In the genomic region with DNA sequence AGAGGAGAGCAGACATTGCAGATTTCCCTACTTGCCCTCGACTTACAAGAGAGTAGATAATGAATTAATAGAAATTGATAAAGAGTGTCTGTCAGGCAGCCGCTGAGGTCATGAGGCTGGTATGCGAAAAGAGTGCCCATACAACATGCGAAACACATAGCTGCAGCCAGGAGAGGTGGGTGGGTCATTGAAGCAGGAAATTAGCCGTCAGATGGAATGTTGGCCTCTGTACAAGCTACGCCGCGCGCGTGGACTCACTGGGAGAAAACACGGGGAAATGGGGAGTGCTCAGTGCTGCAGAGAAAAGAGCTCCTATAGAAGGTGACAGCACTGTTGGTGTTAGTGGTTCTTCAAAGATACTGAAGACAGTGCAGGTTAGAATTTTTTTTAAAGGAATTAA, we compare ENCODE assay signal across 8 cellular contexts.
DNase-seq lines count a peak whose midpoint lies in the region; ATAC-seq and TF ChIP-seq lines count a peak whose summit lies in the region.

No MANE protein-coding gene starts in this region.

- peak overlapping the region in 4 of 5 donors; percentile 10 to 74 (median 64) for H3K27ac ChIP-seq in adrenal gland

- peaks cover 7 to 19% of the 10 kb centered on the region in 2 donors for H3K4me1 ChIP-seq in adrenal gland (replicated peaks in 1 of 2)

- peak in 5 of 6 experiments; percentile 17 to 52 (median 37) for TF ChIP-seq CTCF in adrenal gland (IDR thresholded peaks at IDR 0.05)

- H3K4me3 Mint-ChIP-seq in stimulated activated effector memory CD8-positive, alpha-beta T cell treated with anti-CD3 and anti-CD28 coated beads, Interleukin-12 subunit alpha, Interleukin-12 subunit beta, amount 100 ng/mL, for 72 hours: no peak overlapping the region

- H3K36me3 Mint-ChIP-seq in stimulated activated effector memory CD8-positive, alpha-beta T cell treated with anti-CD3 and anti-CD28 coated beads, Interleukin-12 subunit alpha, Interleukin-12 subunit beta, amount 100 ng/mL, for 72 hours: no peaks in the 10 kb centered on the region

- H3K36me3 ChIP-seq in adrenal gland (replicated peaks in 1 of 2): no peaks in the 10 kb centered on the region

- H3K27ac Mint-ChIP-seq in stimulated activated effector memory CD8-positive, alpha-beta T cell treated with anti-CD3 and anti-CD28 coated beads, Interleukin-12 subunit alpha, Interleukin-12 subunit beta, amount 100 ng/mL, for 72 hours: no peak overlapping the region

- H3K9me3 Mint-ChIP-seq in stimulated activated effector memory CD8-positive, alpha-beta T cell treated with anti-CD3 and anti-CD28 coated beads, Interleukin-12 subunit alpha, Interleukin-12 subunit beta, amount 100 ng/mL, for 72 hours: peaks cover 4% of the 10 kb centered on the region

- peak overlapping the region in 1 of 4 donors; percentile 46 for H3K4me3 ChIP-seq in adrenal gland

- WGBS in adrenal gland, 4 donors: 14 to 31% (median 21%) methylated on average over 11 of the region's 11 CpGs

- no peaks in the 10 kb centered on the region for H3K9me3 ChIP-seq in adrenal gland (replicated peaks in 1 of 3)

- peak in 1 of 2 donors; percentile 65 for TF ChIP-seq POLR2A in adrenal gland (IDR thresholded peaks at IDR 0.05)

- intact Hi-C loops in adrenal gland (cut with DNase I) (no loop called here), cardiac septum (cut with DNase I) (no loop called here)

- H3K27me3 ChIP-seq in adrenal gland: no peaks in the 10 kb centered on the region

- DNase-seq in D341Med (ENCODE audit: low spot score) (peak; percentile 24), adrenal gland (peak; percentile 64 to 91 (median 84)), cardiac septum (ENCODE audit: low spot score) (peak; percentile 85), pons (ENCODE audit: low spot score) (peak; percentile 77), GDM1 (lab: John Stamatoyannopoulos, UW) (no peak)
- no peak for DNase-seq in stimulated activated effector memory CD8-positive, alpha-beta T cell treated with anti-CD3 and anti-CD28 coated beads, Interleukin-12 subunit alpha, Interleukin-12 subunit beta, amount 100 ng/mL, for 72 hours (ENCODE audit: low spot score in 2 of 2)
- DNase-seq in activated effector memory CD4-positive, alpha-beta T cell treated with anti-CD3 and anti-CD28 coated beads, Interleukin-2, amount 50 U/mL, for 16 hours: no peak
- no peak for DNase-seq in stimulated activated naive CD4-positive, alpha-beta T cell treated with Interleukin-2 at 50 U/mL for 16 hours (lab: John Stamatoyannopoulos, UW)

- ATAC-seq in stimulated activated effector memory CD8-positive, alpha-beta T cell treated with anti-CD3 and anti-CD28 coated beads, Interleukin-12 subunit alpha, Interleukin-12 subunit beta, amount 100 ng/mL, for 72 hours: no peak

- H3K4me1 Mint-ChIP-seq in stimulated activated effector memory CD8-positive, alpha-beta T cell treated with anti-CD3 and anti-CD28 coated beads, Interleukin-12 subunit alpha, Interleukin-12 subunit beta, amount 100 ng/mL, for 72 hours: peaks cover 24% of the 10 kb centered on the region

Comparison
In these comparisons a context has a peak if more than half of its experiments do, and no peak if none do; other contexts are left out.
1. DNase-seq: peak in D341Med (single experiment), adrenal gland (7 of 7), cardiac septum (single experiment) and pons (single experiment); none in stimulated activated effector memory CD8-positive, alpha-beta T cell treated with anti-CD3 and anti-CD28 coated beads, Interleukin-12 subunit alpha, Interleukin-12 subunit beta, amount 100 ng/mL, for 72 hours (0 of 2), activated effector memory CD4-positive, alpha-beta T cell treated with anti-CD3 and anti-CD28 coated beads, Interleukin-2, amount 50 U/mL, for 16 hours (single experiment), stimulated activated naive CD4-positive, alpha-beta T cell treated with Interleukin-2 at 50 U/mL for 16 hours (single experiment) and GDM1 (single experiment).